In genomic region chr4:3524920-3525319, GRCh38 we compare ENCODE assay signal across 14 cellular contexts. TPM values are rescaled to one million over a fixed set of nuclear protein-coding genes. Genes with fewer than 3 reads are reported as not detected.
DNase-seq lines count a peak whose midpoint lies in the region; ATAC-seq and TF ChIP-seq lines count a peak whose summit lies in the region.
"Had no signal": no experiment of that assay in that cellular context is flagged by ENCODE, and none has a peak within 500 bp of the region (broad histone marks: within the 10 kb centered on the region; RNA-seq: fewer than 3 reads in every experiment).

No MANE protein-coding gene starts in this region.

- H3K4me3 ChIP-seq in fibroblast of villous mesenchyme (ENCODE audit: low read depth, low read length): no peak overlapping the region

- ATAC-seq in natural killer cell treated with Interleukin-12 subunit alpha and Interleukin-12 subunit beta and Interleukin-15 and Interleukin-18, amount 100 ng/mL, for 72 hours: no peak
- no peak for ATAC-seq in natural killer cell

- peaks cover 3 to 19% of the 10 kb centered on the region in 2 donors for H3K4me1 Mint-ChIP-seq in natural killer cell treated with Interleukin-12 subunit alpha and Interleukin-12 subunit beta and Interleukin-15 and Interleukin-18, amount 100 ng/mL, for 72 hours (ENCODE audit: low read depth in 2 of 2)
- H3K4me1 Mint-ChIP-seq in natural killer cell (peaks cover 12 to 32% of the 10 kb centered on the region in 2 donors), progenitor cell of endocrine pancreas (ENCODE audit: low read depth) (peaks cover under 1% of the 10 kb centered on the region)

- no peaks in the 10 kb centered on the region for H3K36me3 Mint-ChIP-seq in natural killer cell treated with Interleukin-12 subunit alpha and Interleukin-12 subunit beta and Interleukin-15 and Interleukin-18, amount 100 ng/mL, for 72 hours
- H3K36me3 Mint-ChIP-seq in natural killer cell (no peaks in the 10 kb centered on the region), progenitor cell of endocrine pancreas (ENCODE audit: insufficient read depth) (peaks cover 2% of the 10 kb centered on the region)

- intact Hi-C loops in natural killer cell (cut with micrococcal nuclease) (no loop called here), posterior vena cava (cut with DNase I) (no loop called here)

- H3K27ac Mint-ChIP-seq in natural killer cell treated with Interleukin-12 subunit alpha and Interleukin-12 subunit beta and Interleukin-15 and Interleukin-18, amount 100 ng/mL, for 72 hours: no peak overlapping the region
- no peak overlapping the region for H3K27ac Mint-ChIP-seq in natural killer cell
- no peak overlapping the region for H3K27ac Mint-ChIP-seq in progenitor cell of endocrine pancreas

- TF ChIP-seq CTCF in natural killer cell (IDR thresholded peaks at IDR 0.05) (no peak), fibroblast of villous mesenchyme (IDR thresholded peaks at IDR 0.05; ENCODE audit: insufficient read depth, low read depth, low read length) (no peak), progenitor cell of endocrine pancreas (IDR thresholded peaks at IDR 0.05; ENCODE audit: unreplicated experiment) (no peak), GM13977 (IDR thresholded peaks at IDR 0.05; ENCODE audit: extremely low read depth, insufficient read depth, missing control alignments) (no peak)

- H3K27me3 Mint-ChIP-seq in natural killer cell treated with Interleukin-12 subunit alpha and Interleukin-12 subunit beta and Interleukin-15 and Interleukin-18, amount 100 ng/mL, for 72 hours: no peaks in the 10 kb centered on the region
- no peaks in the 10 kb centered on the region for H3K27me3 Mint-ChIP-seq in natural killer cell (ENCODE audit: low read depth in 2 of 2)
- no peaks in the 10 kb centered on the region for H3K27me3 Mint-ChIP-seq in progenitor cell of endocrine pancreas

- no peak overlapping the region for H3K4me3 Mint-ChIP-seq in natural killer cell treated with Interleukin-12 subunit alpha and Interleukin-12 subunit beta and Interleukin-15 and Interleukin-18, amount 100 ng/mL, for 72 hours
- H3K4me3 Mint-ChIP-seq in natural killer cell (no peak overlapping the region), progenitor cell of endocrine pancreas (ENCODE audit: low read depth) (no peak overlapping the region)

- in situ Hi-C loops in GM13977 (cut with MboI; ENCODE audit: low pct_unique_long_range_greater_than_20kb, low sequenced_read_pairs, unreplicated experiment): no loop called here

- no peaks in the 10 kb centered on the region for H3K9me3 Mint-ChIP-seq in natural killer cell treated with Interleukin-12 subunit alpha and Interleukin-12 subunit beta and Interleukin-15 and Interleukin-18, amount 100 ng/mL, for 72 hours
- no peaks in the 10 kb centered on the region for H3K9me3 Mint-ChIP-seq in natural killer cell
- H3K9me3 Mint-ChIP-seq in progenitor cell of endocrine pancreas (ENCODE audit: low read depth): no peaks in the 10 kb centered on the region

- peak; percentile 50 for DNase-seq in natural killer cell treated with Interleukin-12 subunit alpha and Interleukin-12 subunit beta and Interleukin-15 and Interleukin-18, amount 100 ng/mL, for 72 hours (ENCODE audit: low spot score)
- no peak for DNase-seq in natural killer cell
- DNase-seq in fibroblast of villous mesenchyme (ENCODE audit: low read depth): peak; percentile 30
- DNase-seq in posterior vena cava (ENCODE audit: low spot score): peak; percentile 67
- DNase-seq in progenitor cell of endocrine pancreas (ENCODE audit: low spot score, unreplicated experiment): no peak
- no peak for DNase-seq in cortex of kidney (lab: John Stamatoyannopoulos, UW)
- DNase-seq in GM13977 (ENCODE audit: low spot score): no peak
- DNase-seq: C1 segment of cervical spinal cord, DMS79, MV-4-11, NCI-H1694 treated with DMSO at 0.1 percent for 48 hours, NCI-H510A treated with DMSO at 0.1 percent for 48 hours, NCI-H774, Right ventricle myocardium superior had no signal

RNA-seq across cellular contexts. Expression of gene LRPAP1, which starts 7.3 kb away (rescaled TPM):
- total RNA-seq in natural killer cell treated with Interleukin-12 subunit alpha and Interleukin-12 subunit beta and Interleukin-15 and Interleukin-18, amount 100 ng/mL, for 72 hours: 100 to 1,000 TPM; 101 to 118 TPM
- total RNA-seq in natural killer cell (10 to 100 TPM; 85.4 to 93.4 (median 87.3) TPM), fibroblast of villous mesenchyme (21.2 and 24.8 TPM in 2 replicates), posterior vena cava (100 to 1,000 TPM in 1 of 2 donors, 10 to 100 TPM in 1; 97.9 to 147 TPM), progenitor cell of endocrine pancreas (125 and 134 TPM in 2 replicates)

Comparison
In these comparisons a context has a peak if more than half of its experiments do, and no peak if none do; other contexts are left out.
1. DNase-seq: peak in natural killer cell treated with Interleukin-12 subunit alpha and Interleukin-12 subunit beta and Interleukin-15 and Interleukin-18, amount 100 ng/mL, for 72 hours (single experiment), fibroblast of villous mesenchyme (single experiment) and posterior vena cava (single experiment); none in natural killer cell (single experiment), progenitor cell of endocrine pancreas (single experiment), cortex of kidney (single experiment) and GM13977 (single experiment).